ENCODE assay signal across 1 cellular context in genomic region chr12:106773945-106774807, GRCh38.
TF ChIP-seq lines count a peak whose summit lies in the region.

Gene RIC8B, plus strand, starts transcription at chr12:106774682. Its CDS starts 64 bp downstream, at chr12:106774746.

TF ChIP-seq in HCT116, 20 proteins besides CTCF, POLR2A, EP300 and RAD21 (continued from another document):
- TF ChIP-seq SRF (IDR thresholded peaks at IDR 0.05; ENCODE audit: low read depth) = 0 out of 2 replicates have a peak, but pooled peaks have one; percentile 57
- TF ChIP-seq ATF3 (IDR thresholded peaks at IDR 0.05) = no peak
- TF ChIP-seq ELF1 (IDR thresholded peaks at IDR 0.05; ENCODE audit: borderline replicate concordance, low read depth) = peak; percentile 81
- no peak for TF ChIP-seq TCF7L2 (IDR thresholded peaks at IDR 0.05; ENCODE audit: borderline replicate concordance, extremely low read depth, insufficient read depth, insufficient read length)
- peak; percentile 67 for TF ChIP-seq SP1 (IDR thresholded peaks at IDR 0.05; ENCODE audit: low read depth)
- TF ChIP-seq POLR2AphosphoS5 (IDR thresholded peaks at IDR 0.05; ENCODE audit: low read depth, low read length) = peak; percentile 93
